In genomic region chr18:5339202-5339834, GRCh38 we compare ENCODE assay signal across 26 cellular contexts.
"Had no signal": no experiment of that assay in that cellular context is flagged by ENCODE, and none has a peak within 500 bp of the region (broad histone marks: within the 10 kb centered on the region; RNA-seq: fewer than 3 reads in every experiment).

No MANE protein-coding gene starts in this region.

- H3K36me3 ChIP-seq: colonic mucosa, esophagus muscularis mucosa, esophagus squamous epithelium, gastrocnemius medialis, gastroesophageal sphincter, heart left ventricle, heart right ventricle had no signal

- H3K4me3 ChIP-seq: colonic mucosa, coronary artery, dorsolateral prefrontal cortex, esophagus muscularis mucosa, esophagus squamous epithelium, gastrocnemius medialis, gastroesophageal sphincter, heart left ventricle, heart right ventricle had no signal

- H3K27me3 ChIP-seq: colonic mucosa, esophagus muscularis mucosa, esophagus squamous epithelium, gastrocnemius medialis, heart left ventricle, heart right ventricle had no signal

- H3K9me3 ChIP-seq: colonic mucosa, esophagus muscularis mucosa, esophagus squamous epithelium, gastrocnemius medialis, gastroesophageal sphincter, heart left ventricle, heart right ventricle had no signal

- ATAC-seq: effector memory CD8-positive, alpha-beta T cell; esophagus mucosa; foreskin keratinocyte; gastrocnemius medialis; gastroesophageal sphincter; heart left ventricle; heart right ventricle had no signal

- H3K27ac ChIP-seq: colonic mucosa, coronary artery, dorsolateral prefrontal cortex, epithelial cell of prostate, esophagus muscularis mucosa, esophagus squamous epithelium, foreskin keratinocyte, gastrocnemius medialis, gastroesophageal sphincter, heart left ventricle, heart right ventricle had no signal

- FAIRE-seq: endometrium, endothelial cell of umbilical vein had no signal

- H3K4me1 ChIP-seq: colonic mucosa, esophagus muscularis mucosa, esophagus squamous epithelium, foreskin keratinocyte, gastrocnemius medialis, gastroesophageal sphincter, heart left ventricle, heart right ventricle had no signal

- DNase-seq: colonic mucosa; cortex of kidney; dermis blood vessel endothelial cell; dorsolateral prefrontal cortex; effector CD4-positive, alpha-beta T cell; effector CD8-positive, alpha-beta T cell; effector memory CD4-positive, alpha-beta T cell; effector memory CD8-positive, alpha-beta T cell; endodermal cell; erythroblast; esophagus squamous epithelium; foreskin fibroblast; foreskin keratinocyte; foreskin melanocyte; gastrocnemius medialis; glutamatergic neuron; head of caudate nucleus; heart left ventricle; heart right ventricle had no signal
